Comparison of ENCODE assay signal across 21 cellular contexts in genomic region chr14:100578552-100578951, GRCh38. TPM values are rescaled to one million over a fixed set of nuclear protein-coding genes. Genes with fewer than 3 reads are reported as not detected.
DNase-seq lines count a peak whose midpoint lies in the region; ATAC-seq and TF ChIP-seq lines count a peak whose summit lies in the region.
"Had no signal": no experiment of that assay in that cellular context is flagged by ENCODE, and none has a peak within 500 bp of the region (broad histone marks: within the 10 kb centered on the region; RNA-seq: fewer than 3 reads in every experiment).

No MANE protein-coding gene starts in this region.

- no peaks in the 10 kb centered on the region for H3K36me3 Mint-ChIP-seq in CD14-positive monocyte
- H3K36me3 Mint-ChIP-seq: activated CD4-positive, alpha-beta memory T cell treated with anti-CD3 and anti-CD28 coated beads for 36 hours; naive B cell had no signal

- no peaks in the 10 kb centered on the region for H3K36me3 ChIP-seq in WERI-Rb-1
- H3K36me3 ChIP-seq: BE2C had no signal

- no peaks in the 10 kb centered on the region for H3K9me3 ChIP-seq in WERI-Rb-1 (ENCODE audit: severe bottlenecking)
- H3K9me3 ChIP-seq: BE2C had no signal

- H3K4me3 ChIP-seq in fibroblast of mammary gland (ENCODE audit: control insufficient read depth, low read depth, low read length) = no peak overlapping the region
- H3K4me3 ChIP-seq in WERI-Rb-1 (ENCODE audit: low read depth, low read length) = no peak overlapping the region

- ATAC-seq in GM19452 (IDR thresholded peaks at IDR 0.05; ENCODE audit: unreplicated experiment) = no peak
- ATAC-seq in GM18873 (IDR thresholded peaks at IDR 0.05; ENCODE audit: low FRiP score, unreplicated experiment) = no peak
- no peak for ATAC-seq in HG02973 (IDR thresholded peaks at IDR 0.05; ENCODE audit: unreplicated experiment)
- ATAC-seq: foreskin keratinocyte had no signal

- TF ChIP-seq CTCF in CD14-positive monocyte (IDR thresholded peaks at IDR 0.05) (no peak), fibroblast of mammary gland (conservative IDR thresholded peaks at IDR 0.05; ENCODE audit: control insufficient read depth, insufficient read depth, low read depth, low read length) (no peak), WERI-Rb-1 (IDR thresholded peaks at IDR 0.05; ENCODE audit: low read depth, low read length) (no peak)

- H3K4me3 Mint-ChIP-seq in CD14-positive monocyte = no peak overlapping the region
- H3K4me3 Mint-ChIP-seq: activated B cell treated with CpG ODN at 0.5 μM for 24 hours; activated CD4-positive, alpha-beta memory T cell treated with anti-CD3 and anti-CD28 coated beads for 36 hours; naive B cell had no signal

- peak; percentile 41 for DNase-seq in CD14-positive monocyte (ENCODE audit: low spot score)
- peak; percentile 48 for DNase-seq in HCEC 1CT
- peak; percentile 58 for DNase-seq in RKO (ENCODE audit: low spot score)
- peak; percentile 64 for DNase-seq in fibroblast of mammary gland (ENCODE audit: low read depth)
- DNase-seq in WERI-Rb-1 = no peak
- DNase-seq: activated B cell treated with CpG ODN at 0.5 μM for 24 hours; activated CD4-positive, alpha-beta memory T cell treated with anti-CD3 and anti-CD28 coated beads for 36 hours; BE2C; COR-L47; DMS79; naive B cell; NCI-H187 treated with DMSO at 0.1 percent for 48 hours; NCI-H526 treated with DMSO at 0.1 percent for 48 hours; RPMI8226; small intestine; stimulated activated CD4-positive, alpha-beta T cell treated with anti-CD3 and anti-CD28 coated beads, Interleukin-2, amount 100 ng/mL, for 24 hours had no signal

- H3K27me3 ChIP-seq in WERI-Rb-1 (ENCODE audit: insufficient read depth, low read depth, severe bottlenecking) = no peaks in the 10 kb centered on the region
- H3K27me3 ChIP-seq: BE2C, foreskin keratinocyte had no signal

- intact Hi-C loops in CD14-positive monocyte (cut with micrococcal nuclease) = no loop called here

- no peak overlapping the region for H3K27ac Mint-ChIP-seq in CD14-positive monocyte
- H3K27ac Mint-ChIP-seq: activated B cell treated with CpG ODN at 0.5 μM for 24 hours; activated CD4-positive, alpha-beta memory T cell treated with anti-CD3 and anti-CD28 coated beads for 36 hours; naive B cell had no signal

- peaks cover 8% of the 10 kb centered on the region for H3K4me1 Mint-ChIP-seq in CD14-positive monocyte
- H3K4me1 Mint-ChIP-seq: activated B cell treated with CpG ODN at 0.5 μM for 24 hours had no signal

- H3K9me3 Mint-ChIP-seq in CD14-positive monocyte = peaks cover 0 to 10% (median 5%) of the 10 kb centered on the region in 7 donors

- no peak overlapping the region for H3K27ac ChIP-seq in WERI-Rb-1
- H3K27ac ChIP-seq: epithelial cell of prostate, foreskin keratinocyte had no signal

- H3K27me3 Mint-ChIP-seq in CD14-positive monocyte (ENCODE audit: low read depth in 3 of 3) = peaks cover 8 to 15% (median 12%) of the 10 kb centered on the region in 3 donors
- H3K27me3 Mint-ChIP-seq: activated B cell treated with CpG ODN at 0.5 μM for 24 hours; activated CD4-positive, alpha-beta memory T cell treated with anti-CD3 and anti-CD28 coated beads for 36 hours had no signal

RNA-seq across cellular contexts. Expression of gene BEGAIN, which starts 8.7 kb away (rescaled TPM):
- polyA plus RNA-seq in CD14-positive monocyte = under 1 TPM in 1 of 2 donors, not detected in 1; 0.25 TPM
